1 cellular context compared by ENCODE assay signal in the genomic region with DNA sequence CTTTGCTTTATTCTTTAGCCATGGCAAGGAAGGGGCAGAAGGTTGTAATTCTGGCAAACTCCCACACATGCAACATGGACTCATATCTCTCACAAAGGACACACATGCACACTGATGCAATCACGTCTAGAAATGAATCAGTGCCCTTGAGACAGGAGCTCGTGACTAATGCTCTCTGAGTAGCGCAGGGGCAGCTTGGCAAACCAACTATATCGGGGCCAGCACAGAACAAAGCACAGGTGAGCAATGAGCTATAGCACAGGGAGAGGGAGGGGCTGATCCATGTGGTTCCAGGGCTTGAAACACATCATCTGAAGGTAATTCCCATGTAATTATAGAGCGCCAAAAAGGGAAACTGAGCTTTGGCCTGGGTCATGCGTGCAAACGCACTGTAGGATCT.
TF ChIP-seq lines count a peak whose summit lies in the region.

No MANE protein-coding gene starts in this region.

TF ChIP-seq in GM12878, 131 proteins besides CTCF, POLR2A, EP300 and RAD21 (continued from another document and continues in another):
- TF ChIP-seq RAD51 (IDR thresholded peaks at IDR 0.05) (peak; percentile 64; the same call in 1 of the 2 replicates), FOS (IDR thresholded peaks at IDR 0.05; ENCODE audit: borderline replicate concordance, extremely low read depth, insufficient read length) (no peak), LARP7 (IDR thresholded peaks at IDR 0.05) (no peak), IKZF1 (conservative IDR thresholded peaks at IDR 0.05) (peak; percentile 83), SMAD1 (IDR thresholded peaks at IDR 0.05; ENCODE audit: low read depth, partially characterized antibody) (peak; percentile 34), POU2F2 (IDR thresholded peaks at IDR 0.05; ENCODE audit: borderline replicate concordance, low read depth, low read length) (peak; percentile 80; the same call in 1 of the 3 replicates), NR2F1 (conservative IDR thresholded peaks at IDR 0.05) (peak; percentile 67), FOXM1 (IDR thresholded peaks at IDR 0.05; ENCODE audit: low read depth, low read length) (peak; percentile 91; the same call in 1 of the 2 replicates), MEF2B (IDR thresholded peaks at IDR 0.05; ENCODE audit: partially characterized antibody, poor library complexity, severe bottlenecking) (peak; percentile 78), MYC (IDR thresholded peaks at IDR 0.05; ENCODE audit: insufficient read depth, insufficient read length, insufficient replicate concordance, low read length, severe bottlenecking) (peak; percentile 60), HDGF (IDR thresholded peaks at IDR 0.05) (0 out of 2 replicates have a peak, but pooled peaks have one; percentile 58), PAX5 (IDR thresholded peaks at IDR 0.05; ENCODE audit: borderline replicate concordance, low read depth, low read length) (peak; percentile 79), TAF1 (IDR thresholded peaks at IDR 0.05; ENCODE audit: borderline replicate concordance, low read depth, low read length) (no peak; the same call in 1 of the 2 replicates), ZBED1 (IDR thresholded peaks at IDR 0.05; ENCODE audit: borderline replicate concordance) (peak; percentile 92), EED (IDR thresholded peaks at IDR 0.05; ENCODE audit: low read depth) (peak; percentile 95), CHD2 (IDR thresholded peaks at IDR 0.05; ENCODE audit: borderline replicate concordance, low read depth, low read length) (peak; percentile 68; the same call in 1 of the 2 replicates), RUNX3 (IDR thresholded peaks at IDR 0.05; ENCODE audit: low read length) (peak; percentile 69), MEF2A (IDR thresholded peaks at IDR 0.05; ENCODE audit: insufficient read depth, low read depth, low read length) (0 out of 2 replicates have a peak, but pooled peaks have one; percentile 75), ZNF384 (IDR thresholded peaks at IDR 0.05; ENCODE audit: borderline replicate concordance, low read depth, low read length) (no peak), IKZF2 (IDR thresholded peaks at IDR 0.05) (peak; percentile 75 to 89), HCFC1 (IDR thresholded peaks at IDR 0.05; ENCODE audit: low read length) (no peak), CBFB (IDR thresholded peaks at IDR 0.05; ENCODE audit: low read depth) (0 out of 2 replicates have a peak, but pooled peaks have one; percentile 24), ATF7 (IDR thresholded peaks at IDR 0.05; ENCODE audit: low read depth) (peak; percentile 94), CBX5 (IDR thresholded peaks at IDR 0.05; ENCODE audit: low read depth) (no peak), EGR1 (IDR thresholded peaks at IDR 0.05; ENCODE audit: borderline replicate concordance in 1 of 2, low read depth in 2 of 2, low read length in 2 of 2) (peak in 1 of 2 experiments; percentile 58; a peak in 1 of 3 replicates), KLF5 (IDR thresholded peaks at IDR 0.05; ENCODE audit: partially characterized antibody) (no peak), TBL1XR1 (IDR thresholded peaks at IDR 0.05; ENCODE audit: low read depth, low read length) (peak; percentile 57; the same call in 1 of the 2 replicates), POLR2AphosphoS5 (IDR thresholded peaks at IDR 0.05; ENCODE audit: low read length) (peak; percentile 78), CREM (IDR thresholded peaks at IDR 0.05; ENCODE audit: low read depth) (peak; percentile 94)
- TF ChIP-seq, protein P1, sequence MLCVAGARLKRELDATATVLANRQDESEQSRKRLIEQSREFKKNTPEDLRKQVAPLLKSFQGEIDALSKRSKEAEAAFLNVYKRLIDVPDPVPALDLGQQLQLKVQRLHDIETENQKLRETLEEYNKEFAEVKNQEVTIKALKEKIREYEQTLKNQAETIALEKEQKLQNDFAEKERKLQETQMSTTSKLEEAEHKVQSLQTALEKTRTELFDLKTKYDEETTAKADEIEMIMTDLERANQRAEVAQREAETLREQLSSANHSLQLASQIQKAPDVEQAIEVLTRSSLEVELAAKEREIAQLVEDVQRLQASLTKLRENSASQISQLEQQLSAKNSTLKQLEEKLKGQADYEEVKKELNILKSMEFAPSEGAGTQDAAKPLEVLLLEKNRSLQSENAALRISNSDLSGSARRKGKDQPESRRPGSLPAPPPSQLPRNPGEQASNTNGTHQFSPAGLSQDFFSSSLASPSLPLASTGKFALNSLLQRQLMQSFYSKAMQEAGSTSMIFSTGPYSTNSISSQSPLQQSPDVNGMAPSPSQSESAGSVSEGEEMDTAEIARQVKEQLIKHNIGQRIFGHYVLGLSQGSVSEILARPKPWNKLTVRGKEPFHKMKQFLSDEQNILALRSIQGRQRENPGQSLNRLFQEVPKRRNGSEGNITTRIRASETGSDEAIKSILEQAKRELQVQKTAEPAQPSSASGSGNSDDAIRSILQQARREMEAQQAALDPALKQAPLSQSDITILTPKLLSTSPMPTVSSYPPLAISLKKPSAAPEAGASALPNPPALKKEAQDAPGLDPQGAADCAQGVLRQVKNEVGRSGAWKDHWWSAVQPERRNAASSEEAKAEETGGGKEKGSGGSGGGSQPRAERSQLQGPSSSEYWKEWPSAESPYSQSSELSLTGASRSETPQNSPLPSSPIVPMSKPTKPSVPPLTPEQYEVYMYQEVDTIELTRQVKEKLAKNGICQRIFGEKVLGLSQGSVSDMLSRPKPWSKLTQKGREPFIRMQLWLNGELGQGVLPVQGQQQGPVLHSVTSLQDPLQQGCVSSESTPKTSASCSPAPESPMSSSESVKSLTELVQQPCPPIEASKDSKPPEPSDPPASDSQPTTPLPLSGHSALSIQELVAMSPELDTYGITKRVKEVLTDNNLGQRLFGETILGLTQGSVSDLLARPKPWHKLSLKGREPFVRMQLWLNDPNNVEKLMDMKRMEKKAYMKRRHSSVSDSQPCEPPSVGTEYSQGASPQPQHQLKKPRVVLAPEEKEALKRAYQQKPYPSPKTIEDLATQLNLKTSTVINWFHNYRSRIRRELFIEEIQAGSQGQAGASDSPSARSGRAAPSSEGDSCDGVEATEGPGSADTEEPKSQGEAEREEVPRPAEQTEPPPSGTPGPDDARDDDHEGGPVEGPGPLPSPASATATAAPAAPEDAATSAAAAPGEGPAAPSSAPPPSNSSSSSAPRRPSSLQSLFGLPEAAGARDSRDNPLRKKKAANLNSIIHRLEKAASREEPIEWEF (IDR thresholded peaks at IDR 0.05; ENCODE audit: insufficient replicate concordance, low read depth, low read length): peak; percentile 40
- TF ChIP-seq, protein P2, sequence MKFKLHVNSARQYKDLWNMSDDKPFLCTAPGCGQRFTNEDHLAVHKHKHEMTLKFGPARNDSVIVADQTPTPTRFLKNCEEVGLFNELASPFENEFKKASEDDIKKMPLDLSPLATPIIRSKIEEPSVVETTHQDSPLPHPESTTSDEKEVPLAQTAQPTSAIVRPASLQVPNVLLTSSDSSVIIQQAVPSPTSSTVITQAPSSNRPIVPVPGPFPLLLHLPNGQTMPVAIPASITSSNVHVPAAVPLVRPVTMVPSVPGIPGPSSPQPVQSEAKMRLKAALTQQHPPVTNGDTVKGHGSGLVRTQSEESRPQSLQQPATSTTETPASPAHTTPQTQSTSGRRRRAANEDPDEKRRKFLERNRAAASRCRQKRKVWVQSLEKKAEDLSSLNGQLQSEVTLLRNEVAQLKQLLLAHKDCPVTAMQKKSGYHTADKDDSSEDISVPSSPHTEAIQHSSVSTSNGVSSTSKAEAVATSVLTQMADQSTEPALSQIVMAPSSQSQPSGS (IDR thresholded peaks at IDR 0.05; ENCODE audit: low read length): peak; percentile 97
- TF ChIP-seq, protein P3, sequence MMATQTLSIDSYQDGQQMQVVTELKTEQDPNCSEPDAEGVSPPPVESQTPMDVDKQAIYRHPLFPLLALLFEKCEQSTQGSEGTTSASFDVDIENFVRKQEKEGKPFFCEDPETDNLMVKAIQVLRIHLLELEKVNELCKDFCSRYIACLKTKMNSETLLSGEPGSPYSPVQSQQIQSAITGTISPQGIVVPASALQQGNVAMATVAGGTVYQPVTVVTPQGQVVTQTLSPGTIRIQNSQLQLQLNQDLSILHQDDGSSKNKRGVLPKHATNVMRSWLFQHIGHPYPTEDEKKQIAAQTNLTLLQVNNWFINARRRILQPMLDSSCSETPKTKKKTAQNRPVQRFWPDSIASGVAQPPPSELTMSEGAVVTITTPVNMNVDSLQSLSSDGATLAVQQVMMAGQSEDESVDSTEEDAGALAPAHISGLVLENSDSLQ (IDR thresholded peaks at IDR 0.05): no peak
- TF ChIP-seq, protein P4, sequence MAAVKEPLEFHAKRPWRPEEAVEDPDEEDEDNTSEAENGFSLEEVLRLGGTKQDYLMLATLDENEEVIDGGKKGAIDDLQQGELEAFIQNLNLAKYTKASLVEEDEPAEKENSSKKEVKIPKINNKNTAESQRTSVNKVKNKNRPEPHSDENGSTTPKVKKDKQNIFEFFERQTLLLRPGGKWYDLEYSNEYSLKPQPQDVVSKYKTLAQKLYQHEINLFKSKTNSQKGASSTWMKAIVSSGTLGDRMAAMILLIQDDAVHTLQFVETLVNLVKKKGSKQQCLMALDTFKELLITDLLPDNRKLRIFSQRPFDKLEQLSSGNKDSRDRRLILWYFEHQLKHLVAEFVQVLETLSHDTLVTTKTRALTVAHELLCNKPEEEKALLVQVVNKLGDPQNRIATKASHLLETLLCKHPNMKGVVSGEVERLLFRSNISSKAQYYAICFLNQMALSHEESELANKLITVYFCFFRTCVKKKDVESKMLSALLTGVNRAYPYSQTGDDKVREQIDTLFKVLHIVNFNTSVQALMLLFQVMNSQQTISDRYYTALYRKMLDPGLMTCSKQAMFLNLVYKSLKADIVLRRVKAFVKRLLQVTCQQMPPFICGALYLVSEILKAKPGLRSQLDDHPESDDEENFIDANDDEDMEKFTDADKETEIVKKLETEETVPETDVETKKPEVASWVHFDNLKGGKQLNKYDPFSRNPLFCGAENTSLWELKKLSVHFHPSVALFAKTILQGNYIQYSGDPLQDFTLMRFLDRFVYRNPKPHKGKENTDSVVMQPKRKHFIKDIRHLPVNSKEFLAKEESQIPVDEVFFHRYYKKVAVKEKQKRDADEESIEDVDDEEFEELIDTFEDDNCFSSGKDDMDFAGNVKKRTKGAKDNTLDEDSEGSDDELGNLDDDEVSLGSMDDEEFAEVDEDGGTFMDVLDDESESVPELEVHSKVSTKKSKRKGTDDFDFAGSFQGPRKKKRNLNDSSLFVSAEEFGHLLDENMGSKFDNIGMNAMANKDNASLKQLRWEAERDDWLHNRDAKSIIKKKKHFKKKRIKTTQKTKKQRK (IDR thresholded peaks at IDR 0.05; ENCODE audit: low read depth, low read length): no peak
- TF ChIP-seq, protein P5, sequence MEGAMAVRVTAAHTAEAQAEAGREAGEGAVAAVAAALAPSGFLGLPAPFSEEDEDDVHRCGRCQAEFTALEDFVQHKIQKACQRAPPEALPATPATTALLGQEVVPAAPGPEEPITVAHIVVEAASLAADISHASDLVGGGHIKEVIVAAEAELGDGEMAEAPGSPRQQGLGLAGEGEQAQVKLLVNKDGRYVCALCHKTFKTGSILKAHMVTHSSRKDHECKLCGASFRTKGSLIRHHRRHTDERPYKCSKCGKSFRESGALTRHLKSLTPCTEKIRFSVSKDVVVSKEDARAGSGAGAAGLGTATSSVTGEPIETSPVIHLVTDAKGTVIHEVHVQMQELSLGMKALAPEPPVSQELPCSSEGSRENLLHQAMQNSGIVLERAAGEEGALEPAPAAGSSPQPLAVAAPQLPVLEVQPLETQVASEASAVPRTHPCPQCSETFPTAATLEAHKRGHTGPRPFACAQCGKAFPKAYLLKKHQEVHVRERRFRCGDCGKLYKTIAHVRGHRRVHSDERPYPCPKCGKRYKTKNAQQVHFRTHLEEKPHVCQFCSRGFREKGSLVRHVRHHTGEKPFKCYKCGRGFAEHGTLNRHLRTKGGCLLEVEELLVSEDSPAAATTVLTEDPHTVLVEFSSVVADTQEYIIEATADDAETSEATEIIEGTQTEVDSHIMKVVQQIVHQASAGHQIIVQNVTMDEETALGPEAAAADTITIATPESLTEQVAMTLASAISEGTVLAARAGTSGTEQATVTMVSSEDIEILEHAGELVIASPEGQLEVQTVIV (IDR thresholded peaks at IDR 0.05; ENCODE audit: borderline replicate concordance, partially characterized antibody): no peak
- TF ChIP-seq, protein P6, sequence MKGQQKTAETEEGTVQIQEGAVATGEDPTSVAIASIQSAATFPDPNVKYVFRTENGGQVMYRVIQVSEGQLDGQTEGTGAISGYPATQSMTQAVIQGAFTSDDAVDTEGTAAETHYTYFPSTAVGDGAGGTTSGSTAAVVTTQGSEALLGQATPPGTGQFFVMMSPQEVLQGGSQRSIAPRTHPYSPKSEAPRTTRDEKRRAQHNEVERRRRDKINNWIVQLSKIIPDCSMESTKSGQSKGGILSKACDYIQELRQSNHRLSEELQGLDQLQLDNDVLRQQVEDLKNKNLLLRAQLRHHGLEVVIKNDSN (IDR thresholded peaks at IDR 0.05; ENCODE audit: borderline replicate concordance, extremely low read length, insufficient read depth, low read depth, low read length): peak; percentile 23
- TF ChIP-seq, protein P7, sequence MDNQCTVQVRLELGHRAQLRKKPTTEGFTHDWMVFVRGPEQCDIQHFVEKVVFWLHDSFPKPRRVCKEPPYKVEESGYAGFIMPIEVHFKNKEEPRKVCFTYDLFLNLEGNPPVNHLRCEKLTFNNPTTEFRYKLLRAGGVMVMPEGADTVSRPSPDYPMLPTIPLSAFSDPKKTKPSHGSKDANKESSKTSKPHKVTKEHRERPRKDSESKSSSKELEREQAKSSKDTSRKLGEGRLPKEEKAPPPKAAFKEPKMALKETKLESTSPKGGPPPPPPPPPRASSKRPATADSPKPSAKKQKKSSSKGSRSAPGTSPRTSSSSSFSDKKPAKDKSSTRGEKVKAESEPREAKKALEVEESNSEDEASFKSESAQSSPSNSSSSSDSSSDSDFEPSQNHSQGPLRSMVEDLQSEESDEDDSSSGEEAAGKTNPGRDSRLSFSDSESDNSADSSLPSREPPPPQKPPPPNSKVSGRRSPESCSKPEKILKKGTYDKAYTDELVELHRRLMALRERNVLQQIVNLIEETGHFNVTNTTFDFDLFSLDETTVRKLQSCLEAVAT (IDR thresholded peaks at IDR 0.05): peak; percentile 64
- TF ChIP-seq, protein P8, sequence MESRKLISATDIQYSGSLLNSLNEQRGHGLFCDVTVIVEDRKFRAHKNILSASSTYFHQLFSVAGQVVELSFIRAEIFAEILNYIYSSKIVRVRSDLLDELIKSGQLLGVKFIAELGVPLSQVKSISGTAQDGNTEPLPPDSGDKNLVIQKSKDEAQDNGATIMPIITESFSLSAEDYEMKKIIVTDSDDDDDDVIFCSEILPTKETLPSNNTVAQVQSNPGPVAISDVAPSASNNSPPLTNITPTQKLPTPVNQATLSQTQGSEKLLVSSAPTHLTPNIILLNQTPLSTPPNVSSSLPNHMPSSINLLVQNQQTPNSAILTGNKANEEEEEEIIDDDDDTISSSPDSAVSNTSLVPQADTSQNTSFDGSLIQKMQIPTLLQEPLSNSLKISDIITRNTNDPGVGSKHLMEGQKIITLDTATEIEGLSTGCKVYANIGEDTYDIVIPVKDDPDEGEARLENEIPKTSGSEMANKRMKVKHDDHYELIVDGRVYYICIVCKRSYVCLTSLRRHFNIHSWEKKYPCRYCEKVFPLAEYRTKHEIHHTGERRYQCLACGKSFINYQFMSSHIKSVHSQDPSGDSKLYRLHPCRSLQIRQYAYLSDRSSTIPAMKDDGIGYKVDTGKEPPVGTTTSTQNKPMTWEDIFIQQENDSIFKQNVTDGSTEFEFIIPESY (IDR thresholded peaks at IDR 0.05): no peak
- TF ChIP-seq, protein P9, sequence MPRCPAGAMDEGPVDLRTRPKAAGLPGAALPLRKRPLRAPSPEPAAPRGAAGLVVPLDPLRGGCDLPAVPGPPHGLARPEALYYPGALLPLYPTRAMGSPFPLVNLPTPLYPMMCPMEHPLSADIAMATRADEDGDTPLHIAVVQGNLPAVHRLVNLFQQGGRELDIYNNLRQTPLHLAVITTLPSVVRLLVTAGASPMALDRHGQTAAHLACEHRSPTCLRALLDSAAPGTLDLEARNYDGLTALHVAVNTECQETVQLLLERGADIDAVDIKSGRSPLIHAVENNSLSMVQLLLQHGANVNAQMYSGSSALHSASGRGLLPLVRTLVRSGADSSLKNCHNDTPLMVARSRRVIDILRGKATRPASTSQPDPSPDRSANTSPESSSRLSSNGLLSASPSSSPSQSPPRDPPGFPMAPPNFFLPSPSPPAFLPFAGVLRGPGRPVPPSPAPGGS (IDR thresholded peaks at IDR 0.05; ENCODE audit: borderline replicate concordance, insufficient read depth, low read depth, low read length, poor library complexity, severe bottlenecking): peak; percentile 98
